Comparison of ENCODE assay signal across 26 cellular contexts in genomic region chr1:67191668-67192520, GRCh38. TPM values are rescaled to one million over a fixed set of nuclear protein-coding genes. Genes with fewer than 3 reads are reported as not detected.
DNase-seq lines count a peak whose midpoint lies in the region; ATAC-seq and TF ChIP-seq lines count a peak whose summit lies in the region.
"Had no signal": no experiment of that assay in that cellular context is flagged by ENCODE, and none has a peak within 500 bp of the region (broad histone marks: within the 10 kb centered on the region; RNA-seq: fewer than 3 reads in every experiment).

No MANE protein-coding gene starts in this region.

- H3K4me2 ChIP-seq in PC-3 (ENCODE audit: low read length) (peak overlapping the region; percentile 68), parathyroid adenoma (ENCODE audit: low read length) (no peak overlapping the region)

- POLR2A ChIA-PET in PC-3 (lab: Charles Lee; ENCODE audit: unreplicated experiment) = no interaction called here

- H3K36me3 Mint-ChIP-seq in activated T-cell treated with anti-CD3 and anti-CD28 coated beads, Interleukin-2, amount 50 U/mL, for 4 hours (ENCODE audit: insufficient read depth) = no peaks in the 10 kb centered on the region
- peaks cover 9% of the 10 kb centered on the region for H3K36me3 Mint-ChIP-seq in activated T-helper 1 cell treated with anti-CD3 and anti-CD28 coated beads, Interleukin-12 subunit alpha, Interleukin-12 subunit beta, Interleukin-2, Interleukin-4 antibody, amounts not matched to agents 30 ng/mL and 10 ng/mL and 1 ng/mL, durations not matched to agents 14 hours and 24 hours and 36 hours (ENCODE audit: low read depth)
- H3K36me3 Mint-ChIP-seq: WTC11 had no signal

- no peak for DNase-seq in activated T-cell treated with anti-CD3 and anti-CD28 coated beads, Interleukin-2, amount 50 U/mL, for 4 hours
- DNase-seq in activated T-cell treated with anti-CD3 and anti-CD28 coated beads for 4 hours (no peak), PC-3 (peak; percentile 22), choroid plexus epithelial cell (ENCODE audit: low read depth) (peak; percentile 22), NCI-H2171 treated with DMSO at 0.1 percent for 48 hours (lab: John Stamatoyannopoulos, UW) (no peak), WERI-Rb-1 (no peak)
- DNase-seq in activated T-helper 1 cell treated with anti-CD3 and anti-CD28 coated beads, Interleukin-12 subunit alpha, Interleukin-12 subunit beta, Interleukin-2, Interleukin-4 antibody, amounts not matched to agents 30 ng/mL and 10 ng/mL and 1 ng/mL, durations not matched to agents 14 hours and 24 hours and 36 hours (ENCODE audit: low spot score) = no peak
- DNase-seq: activated naive CD4-positive, alpha-beta T cell treated with Interleukin-2 at 50 U/mL for 16 hours; dermis blood vessel endothelial cell; DMS79; NCI-H1694 treated with DMSO at 0.1 percent for 48 hours; NCI-H2171; NCI-H69; nucleus accumbens; RPMI8226; stimulated activated CD4-positive, alpha-beta T cell treated with anti-CD3 and anti-CD28 coated beads, Interleukin-2, amount 100 ng/mL, for 24 hours; substantia nigra; upper lobe of right lung had no signal

- peak overlapping the region; percentile 27; the same call in 1 of the 2 replicates for H2AFZ ChIP-seq in PC-3 (ENCODE audit: low read length)
- H2AFZ ChIP-seq in parathyroid adenoma = peak overlapping the region; percentile 46

- H3K4me1 ChIP-seq in PC-3 (ENCODE audit: insufficient read depth, low read length) (peaks cover 28% of the 10 kb centered on the region), parathyroid adenoma (peaks cover 2% of the 10 kb centered on the region)
- H3K4me1 ChIP-seq: upper lobe of right lung had no signal

- H3K79me2 ChIP-seq in PC-3 (ENCODE audit: low read length) (no peaks in the 10 kb centered on the region), parathyroid adenoma (no peaks in the 10 kb centered on the region)

- peak; percentile 20 to 33 for ATAC-seq in activated T-cell treated with anti-CD3 and anti-CD28 coated beads, Interleukin-2, amount 50 U/mL, for 4 hours
- no peak for ATAC-seq in PC-3
- ATAC-seq: upper lobe of right lung, WTC11 had no signal

- no peak overlapping the region for H3K27ac Mint-ChIP-seq in activated T-helper 1 cell treated with anti-CD3 and anti-CD28 coated beads, Interleukin-12 subunit alpha, Interleukin-12 subunit beta, Interleukin-2, Interleukin-4 antibody, amounts not matched to agents 30 ng/mL and 10 ng/mL and 1 ng/mL, durations not matched to agents 14 hours and 24 hours and 36 hours
- H3K27ac Mint-ChIP-seq: activated CD4-positive, alpha-beta memory T cell treated with anti-CD3 and anti-CD28 coated beads, Interleukin-2, amount 10 ng/mL, durations not matched to agents 7 days and 5 days; T-helper 1 cell treated with Interleukin-12 subunit alpha and Interleukin-12 subunit beta and Interleukin-4 antibody, amounts not matched to agents 30 μg/mL and 1 μg/mL, for 36 hours; WTC11 had no signal

- H3F3A ChIP-seq in PC-3 (ENCODE audit: low read length, unreplicated experiment) = peaks cover 6% of the 10 kb centered on the region

- peak overlapping the region; percentile 89 for H3K27ac ChIP-seq in PC-3 (ENCODE audit: low read length)
- no peak overlapping the region for H3K27ac ChIP-seq in parathyroid adenoma
- H3K27ac ChIP-seq in WERI-Rb-1 = no peak overlapping the region
- H3K27ac ChIP-seq: skin epidermis, upper lobe of right lung had no signal

- BruUV-seq in PC-3 (replicated peaks; lab: Mats Ljungman, UMichigan) = no TSS peak

- H3K4me3 ChIP-seq in PC-3 (ENCODE audit: low read length) (no peak overlapping the region), choroid plexus epithelial cell (ENCODE audit: low read depth, low read length) (no peak overlapping the region), parathyroid adenoma (ENCODE audit: low read depth, low read length) (no peak overlapping the region), WERI-Rb-1 (ENCODE audit: low read depth, low read length) (no peak overlapping the region)
- H3K4me3 ChIP-seq: skin epidermis, upper lobe of right lung had no signal

- peaks cover 38% of the 10 kb centered on the region for H3K4me1 Mint-ChIP-seq in activated T-cell treated with anti-CD3 and anti-CD28 coated beads, Interleukin-2, amount 50 U/mL, for 4 hours (ENCODE audit: low read depth)
- peaks cover 15% of the 10 kb centered on the region for H3K4me1 Mint-ChIP-seq in activated T-helper 1 cell treated with anti-CD3 and anti-CD28 coated beads, Interleukin-12 subunit alpha, Interleukin-12 subunit beta, Interleukin-2, Interleukin-4 antibody, amounts not matched to agents 30 ng/mL and 10 ng/mL and 1 ng/mL, durations not matched to agents 14 hours and 24 hours and 36 hours (ENCODE audit: low read depth)
- H3K4me1 Mint-ChIP-seq: WTC11 had no signal

- H3K9me3 ChIP-seq in PC-3 (ENCODE audit: low read length) = no peaks in the 10 kb centered on the region
- no peaks in the 10 kb centered on the region for H3K9me3 ChIP-seq in parathyroid adenoma (ENCODE audit: control insufficient read depth, low read length)
- no peaks in the 10 kb centered on the region for H3K9me3 ChIP-seq in WERI-Rb-1 (ENCODE audit: severe bottlenecking)
- H3K9me3 ChIP-seq: upper lobe of right lung had no signal

- TF ChIP-seq CTCF in PC-3 (conservative IDR thresholded peaks at IDR 0.05; ENCODE audit: low read depth, low read length) (no peak), choroid plexus epithelial cell (conservative IDR thresholded peaks at IDR 0.05; ENCODE audit: low read depth, low read length) (no peak), parathyroid adenoma (IDR thresholded peaks at IDR 0.05) (no peak), WERI-Rb-1 (IDR thresholded peaks at IDR 0.05; ENCODE audit: low read depth, low read length) (no peak)

- H3K4me3 Mint-ChIP-seq in activated T-cell treated with anti-CD3 and anti-CD28 coated beads, Interleukin-2, amount 50 U/mL, for 4 hours = no peak overlapping the region
- H3K4me3 Mint-ChIP-seq in activated T-helper 1 cell treated with anti-CD3 and anti-CD28 coated beads, Interleukin-12 subunit alpha, Interleukin-12 subunit beta, Interleukin-2, Interleukin-4 antibody, amounts not matched to agents 30 ng/mL and 10 ng/mL and 1 ng/mL, durations not matched to agents 14 hours and 24 hours and 36 hours = no peak overlapping the region
- H3K4me3 Mint-ChIP-seq: activated CD4-positive, alpha-beta memory T cell treated with anti-CD3 and anti-CD28 coated beads, Interleukin-2, amount 10 ng/mL, durations not matched to agents 7 days and 5 days; T-helper 1 cell treated with Interleukin-12 subunit alpha and Interleukin-12 subunit beta and Interleukin-4 antibody, amounts not matched to agents 30 μg/mL and 1 μg/mL, for 36 hours; WTC11 had no signal

- no peaks in the 10 kb centered on the region for H3K9me2 ChIP-seq in PC-3 (replicated peaks; ENCODE audit: low read length)

- no peaks in the 10 kb centered on the region for H3K36me3 ChIP-seq in PC-3 (ENCODE audit: low read depth, low read length)
- H3K36me3 ChIP-seq in parathyroid adenoma (ENCODE audit: control insufficient read depth, insufficient read depth, low read length) = no peaks in the 10 kb centered on the region
- H3K36me3 ChIP-seq in WERI-Rb-1 = no peaks in the 10 kb centered on the region
- H3K36me3 ChIP-seq: upper lobe of right lung had no signal

- no peak overlapping the region; the same call in 1 of the 2 replicates for H3K9ac ChIP-seq in PC-3 (ENCODE audit: low read length)
- no peak overlapping the region for H3K9ac ChIP-seq in parathyroid adenoma

- H3K27me3 Mint-ChIP-seq in activated T-cell treated with anti-CD3 and anti-CD28 coated beads, Interleukin-2, amount 50 U/mL, for 4 hours (ENCODE audit: low read depth) = peaks cover 1% of the 10 kb centered on the region
- H3K27me3 Mint-ChIP-seq in activated T-helper 1 cell treated with anti-CD3 and anti-CD28 coated beads, Interleukin-12 subunit alpha, Interleukin-12 subunit beta, Interleukin-2, Interleukin-4 antibody, amounts not matched to agents 30 ng/mL and 10 ng/mL and 1 ng/mL, durations not matched to agents 14 hours and 24 hours and 36 hours (ENCODE audit: insufficient read depth) = no peaks in the 10 kb centered on the region
- H3K27me3 Mint-ChIP-seq: activated CD4-positive, alpha-beta memory T cell treated with anti-CD3 and anti-CD28 coated beads, Interleukin-2, amount 10 ng/mL, durations not matched to agents 7 days and 5 days had no signal

- no peaks in the 10 kb centered on the region for H4K20me1 ChIP-seq in PC-3 (ENCODE audit: low read length)

- H3K9me3 Mint-ChIP-seq in activated T-cell treated with anti-CD3 and anti-CD28 coated beads, Interleukin-2, amount 50 U/mL, for 4 hours = no peaks in the 10 kb centered on the region
- H3K9me3 Mint-ChIP-seq in activated T-helper 1 cell treated with anti-CD3 and anti-CD28 coated beads, Interleukin-12 subunit alpha, Interleukin-12 subunit beta, Interleukin-2, Interleukin-4 antibody, amounts not matched to agents 30 ng/mL and 10 ng/mL and 1 ng/mL, durations not matched to agents 14 hours and 24 hours and 36 hours = peaks cover 2% of the 10 kb centered on the region
- H3K9me3 Mint-ChIP-seq: activated CD4-positive, alpha-beta memory T cell treated with anti-CD3 and anti-CD28 coated beads, Interleukin-2, amount 10 ng/mL, durations not matched to agents 7 days and 5 days; T-helper 1 cell treated with Interleukin-12 subunit alpha and Interleukin-12 subunit beta and Interleukin-4 antibody, amounts not matched to agents 30 μg/mL and 1 μg/mL, for 36 hours; WTC11 had no signal

- H3K27me3 ChIP-seq in PC-3 (ENCODE audit: low read length) (no peaks in the 10 kb centered on the region), parathyroid adenoma (ENCODE audit: control insufficient read depth, insufficient read depth, low read length) (no peaks in the 10 kb centered on the region), WERI-Rb-1 (ENCODE audit: insufficient read depth, low read depth, severe bottlenecking) (no peaks in the 10 kb centered on the region)
- H3K27me3 ChIP-seq: upper lobe of right lung had no signal

- intact Hi-C loops in PC-3 (cut with micrococcal nuclease) = no loop called here
- intact Hi-C loops in activated T-helper 1 cell treated with anti-CD3 and anti-CD28 coated beads, Interleukin-12 subunit alpha, Interleukin-12 subunit beta, Interleukin-2, Interleukin-4 antibody, amounts not matched to agents 30 ng/mL and 10 ng/mL and 1 ng/mL, durations not matched to agents 14 hours and 24 hours and 36 hours (cut with micrococcal nuclease) = loop anchor here (1.0 to 5.0 kb wide), 4 partner anchors 140 to 492 kb away; partner anchors contain the start of gene SLC35D1

- CTCF ChIA-PET in PC-3 (lab: Charles Lee) = no interaction called here

RNA-seq across cellular contexts. Expression of gene IL23R, which starts 25.6 kb away (rescaled TPM):
- 10 to 100 TPM in 1 of 3 donors, 1 to 10 TPM in 2; 7.5 to 14.4 (median 8.6) TPM for total RNA-seq in activated T-cell treated with anti-CD3 and anti-CD28 coated beads, Interleukin-2, amount 50 U/mL, for 4 hours
- total RNA-seq in PC-3 (2014; rRNA removed) = not detected in 2 replicates
- total RNA-seq in activated T-helper 1 cell treated with anti-CD3 and anti-CD28 coated beads, Interleukin-12 subunit alpha, Interleukin-12 subunit beta, Interleukin-2, Interleukin-4 antibody, amounts not matched to agents 30 ng/mL and 10 ng/mL and 1 ng/mL, durations not matched to agents 14 hours and 24 hours and 36 hours = 13.3 and 14.1 TPM in 2 replicates
- total RNA-seq: dermis blood vessel endothelial cell, H4, HT-29, WTC11 had no signal

RNA-seq across cellular contexts. Expression of gene C1orf141, which starts 57.1 kb away (rescaled TPM):
- total RNA-seq in activated T-cell treated with anti-CD3 and anti-CD28 coated beads, Interleukin-2, amount 50 U/mL, for 4 hours = under 1 TPM in 2 of 3 donors, not detected in 1; 0.11 to 0.25 TPM
- not detected in 2 replicates for total RNA-seq in PC-3 (2014; rRNA removed)
- not detected in 2 replicates for total RNA-seq in activated T-helper 1 cell treated with anti-CD3 and anti-CD28 coated beads, Interleukin-12 subunit alpha, Interleukin-12 subunit beta, Interleukin-2, Interleukin-4 antibody, amounts not matched to agents 30 ng/mL and 10 ng/mL and 1 ng/mL, durations not matched to agents 14 hours and 24 hours and 36 hours
- total RNA-seq: activated CD4-positive, alpha-beta memory T cell treated with anti-CD3 and anti-CD28 coated beads, Interleukin-2, amount 10 ng/mL, durations not matched to agents 7 days and 5 days; dermis blood vessel endothelial cell; H4; HT-29; SK-MEL-5; upper lobe of right lung; WTC11 had no signal

Comparison
In these comparisons a context has a peak if more than half of its experiments do, and no peak if none do; other contexts are left out.
1. DNase-seq: peak in PC-3 (single experiment) and choroid plexus epithelial cell (single experiment); none in activated T-cell treated with anti-CD3 and anti-CD28 coated beads, Interleukin-2, amount 50 U/mL, for 4 hours (single experiment), activated T-cell treated with anti-CD3 and anti-CD28 coated beads for 4 hours (single experiment), NCI-H2171 treated with DMSO at 0.1 percent for 48 hours (single experiment), activated T-helper 1 cell treated with anti-CD3 and anti-CD28 coated beads, Interleukin-12 subunit alpha, Interleukin-12 subunit beta, Interleukin-2, Interleukin-4 antibody, amounts not matched to agents 30 ng/mL and 10 ng/mL and 1 ng/mL, durations not matched to agents 14 hours and 24 hours and 36 hours (single experiment) and WERI-Rb-1 (single experiment).